In genomic region chrX:104795804-104796203, GRCh38 we compare ENCODE assay signal across 31 cellular contexts.
"Had no signal": no experiment of that assay in that cellular context is flagged by ENCODE, and none has a peak within 500 bp of the region (broad histone marks: within the 10 kb centered on the region; RNA-seq: fewer than 3 reads in every experiment).

No MANE protein-coding gene starts in this region.

- H3K9me3 ChIP-seq: left lung, lower lobe of right lung, pancreas, prostate gland, suprapubic skin, thoracic aorta, tibial artery, upper lobe of right lung had no signal

- H3K4me1 Mint-ChIP-seq: immature natural killer cell; naive thymus-derived CD8-positive, alpha-beta T cell; nephron; neural crest cell; stimulated activated effector memory CD8-positive, alpha-beta T cell treated with anti-CD3 and anti-CD28 coated beads, Interleukin-12 subunit alpha, Interleukin-12 subunit beta, amount 100 ng/mL, for 72 hours had no signal

- H3K27ac Mint-ChIP-seq: immature natural killer cell; naive thymus-derived CD8-positive, alpha-beta T cell; nephron; stimulated activated effector memory CD8-positive, alpha-beta T cell treated with anti-CD3 and anti-CD28 coated beads, Interleukin-12 subunit alpha, Interleukin-12 subunit beta, amount 100 ng/mL, for 72 hours; stimulated activated naive CD8-positive, alpha-beta T cell treated with anti-CD3 and anti-CD28 coated beads, Interleukin-15, Interleukin-2, amounts not matched to agents 100 ng/mL and 50 ng/mL, for 24 hours had no signal

- H3K4me3 Mint-ChIP-seq: immature natural killer cell; naive thymus-derived CD8-positive, alpha-beta T cell; nephron; neural crest cell; stimulated activated effector memory CD8-positive, alpha-beta T cell treated with anti-CD3 and anti-CD28 coated beads, Interleukin-12 subunit alpha, Interleukin-12 subunit beta, amount 100 ng/mL, for 72 hours; stimulated activated naive CD8-positive, alpha-beta T cell treated with anti-CD3 and anti-CD28 coated beads, Interleukin-15, Interleukin-2, amounts not matched to agents 100 ng/mL and 50 ng/mL, for 24 hours had no signal

- DNase-seq: hippocampal formation; immature natural killer cell; kidney; left colon; left lung; lower lobe of right lung; mammary epithelial cell; mesenchymal stem cell; naive thymus-derived CD8-positive, alpha-beta T cell; nucleus accumbens; pancreas; posterior cingulate gyrus; retina; right cardiac atrium; stimulated activated CD4-positive, alpha-beta T cell treated with anti-CD3 and anti-CD28 coated beads, Interleukin-12 subunit alpha, Interleukin-12 subunit beta, amount 100 ng/mL, for 4 hours; stimulated activated CD4-positive, alpha-beta T cell treated with anti-CD3 and anti-CD28 coated beads, Interleukin-15, amount 100 ng/mL, for 24 hours; stimulated activated CD4-positive, alpha-beta T cell treated with anti-CD3 and anti-CD28 coated beads, Interleukin-2, amount 100 ng/mL, for 24 hours; stimulated activated CD4-positive, alpha-beta T cell treated with anti-CD3 and anti-CD28 coated beads, Interleukin-4, amount 100 ng/mL, for 1 hour; stimulated activated naive CD4-positive, alpha-beta T cell; tibial artery; trophoblast cell; upper lobe of right lung had no signal

- H3K36me3 Mint-ChIP-seq: immature natural killer cell; naive thymus-derived CD8-positive, alpha-beta T cell; stimulated activated effector memory CD8-positive, alpha-beta T cell treated with anti-CD3 and anti-CD28 coated beads, Interleukin-12 subunit alpha, Interleukin-12 subunit beta, amount 100 ng/mL, for 72 hours had no signal

- ATAC-seq: left colon; left lung; lower lobe of right lung; naive thymus-derived CD8-positive, alpha-beta T cell; pancreas; right cardiac atrium; sciatic nerve; stimulated activated effector memory CD8-positive, alpha-beta T cell treated with anti-CD3 and anti-CD28 coated beads, Interleukin-12 subunit alpha, Interleukin-12 subunit beta, amount 100 ng/mL, for 72 hours; upper lobe of right lung had no signal

- H3K27me3 ChIP-seq: suprapubic skin, tibial artery, upper lobe of right lung had no signal

- H3K4me3 ChIP-seq: left lung, lower lobe of right lung, pancreas, prostate gland, skin epidermis, suprapubic skin, thoracic aorta, tibial artery, upper lobe of right lung had no signal

- H3K9me3 Mint-ChIP-seq: immature natural killer cell; naive thymus-derived CD8-positive, alpha-beta T cell; nephron; neural crest cell; stimulated activated effector memory CD8-positive, alpha-beta T cell treated with anti-CD3 and anti-CD28 coated beads, Interleukin-12 subunit alpha, Interleukin-12 subunit beta, amount 100 ng/mL, for 72 hours; stimulated activated naive CD8-positive, alpha-beta T cell treated with anti-CD3 and anti-CD28 coated beads, Interleukin-15, Interleukin-2, amounts not matched to agents 100 ng/mL and 50 ng/mL, for 24 hours had no signal

- H3K27me3 Mint-ChIP-seq: naive thymus-derived CD8-positive, alpha-beta T cell; stimulated activated naive CD8-positive, alpha-beta T cell treated with anti-CD3 and anti-CD28 coated beads, Interleukin-15, Interleukin-2, amounts not matched to agents 100 ng/mL and 50 ng/mL, for 24 hours had no signal

- H3K36me3 ChIP-seq: left lung, lower lobe of right lung, pancreas, prostate gland, suprapubic skin, thoracic aorta, tibial artery, upper lobe of right lung had no signal

- H3K4me1 ChIP-seq: left lung, lower lobe of right lung, pancreas, prostate gland, suprapubic skin, tibial artery, upper lobe of right lung had no signal

- H3K27ac ChIP-seq: left lung, lower lobe of right lung, pancreas, prostate gland, skin epidermis, suprapubic skin, thoracic aorta, tibial artery, upper lobe of right lung had no signal
